Comparison of ENCODE assay signal across 16 cellular contexts in genomic region chr18:5620284-5620683, GRCh38.
DNase-seq lines count a peak whose midpoint lies in the region; ATAC-seq, FAIRE-seq and TF ChIP-seq lines count a peak whose summit lies in the region.
"Had no signal": no experiment of that assay in that cellular context is flagged by ENCODE, and none has a peak within 500 bp of the region (broad histone marks: within the 10 kb centered on the region; RNA-seq: fewer than 3 reads in every experiment).

No MANE protein-coding gene starts in this region.

- no peaks in the 10 kb centered on the region for H3K9me3 Mint-ChIP-seq in astrocyte (ENCODE audit: unreplicated experiment)

- H3K79me2 ChIP-seq in astrocyte (ENCODE audit: insufficient read depth, low read length) (no peaks in the 10 kb centered on the region), fibroblast of lung (ENCODE audit: control insufficient read depth, insufficient read depth, low read length) (no peaks in the 10 kb centered on the region)

- H3K36me3 Mint-ChIP-seq in astrocyte (ENCODE audit: low read depth, unreplicated experiment), result no peaks in the 10 kb centered on the region

- DNase-seq in astrocyte (ENCODE audit: low read depth) (peak; percentile 50), fibroblast of lung (ENCODE audit: low read depth in 2 of 2) (peak; percentile 56 to 62), lung (ENCODE audit: low spot score) (no peak), NCI-H1105 treated with DMSO at 0.1 percent for 48 hours (lab: John Stamatoyannopoulos, UW) (no peak), cerebellar nuclear complex (lab: John Stamatoyannopoulos, UW) (no peak), T1000 (lab: John Stamatoyannopoulos, UW) (no peak)
- DNase-seq in stimulated activated naive CD8-positive, alpha-beta T cell treated with anti-CD3 and anti-CD28 coated beads, Interleukin-15, Interleukin-2, amounts not matched to agents 100 U/mL and 50 U/mL, for 24 hours, result no peak
- DNase-seq: HCEC 1CT, NCI-H2107, NCI-H226, NCI-H748 treated with DMSO at 0.1 percent for 48 hours, PC-9 had no signal

- no peak overlapping the region for H3K4me3 ChIP-seq in HEK293 (ENCODE audit: low read depth, low read length)
- H3K4me3 ChIP-seq in astrocyte (ENCODE audit: insufficient read depth, low read depth, low read length), result no peak overlapping the region
- H3K4me3 ChIP-seq in fibroblast of lung (replicated peaks in 1 of 4; ENCODE audit: control extremely low read depth in 1 of 4, insufficient read depth in 1 of 4, low read depth in 3 of 4, low read length in 4 of 4), result no peak overlapping the region
- H3K4me3 ChIP-seq in lung, result no peak overlapping the region
- H3K4me3 ChIP-seq: PC-9 had no signal

- POLR2A ChIA-PET in HEK293 (lab: Yijun Ruan, JAX), result interaction anchor here (1.9 kb wide), 1 partner anchor 9 kb away, joined by 8 read pairs; no protein-coding TSS in a partner anchor

- no peaks in the 10 kb centered on the region; a peak in 1 of 3 replicates for H3K36me3 ChIP-seq in HEK293 (ENCODE audit: control insufficient read depth in 2 of 2, insufficient read depth in 1 of 2, low read length in 2 of 2)
- no peaks in the 10 kb centered on the region for H3K36me3 ChIP-seq in astrocyte (ENCODE audit: insufficient read depth, low read length)
- H3K36me3 ChIP-seq in fibroblast of lung (ENCODE audit: control insufficient read depth, insufficient read depth, low read length), result no peaks in the 10 kb centered on the region
- H3K36me3 ChIP-seq in lung (ENCODE audit: control insufficient read depth in 2 of 2, insufficient read depth in 2 of 2, low read length in 2 of 2), result no peaks in the 10 kb centered on the region

- FAIRE-seq in astrocyte (lab: Jason Lieb, UNC), result no peak
- FAIRE-seq: GM12891, GM19239 had no signal

- H3K27ac ChIP-seq in HEK293 (ENCODE audit: extremely low read depth, low read depth, low read length) (no peak overlapping the region), astrocyte (ENCODE audit: low read depth, low read length) (no peak overlapping the region), fibroblast of lung (ENCODE audit: insufficient read depth, low read length) (no peak overlapping the region), lung (ENCODE audit: low read depth in 1 of 2, low read length in 1 of 2) (no peak overlapping the region)
- H3K27ac ChIP-seq: PC-9 had no signal

- TF ChIP-seq CTCF in HEK293 (tag by site-specific recombination; IDR thresholded peaks at IDR 0.05) (no peak), astrocyte (IDR thresholded peaks at IDR 0.05; ENCODE audit: insufficient read depth, low read depth, low read length) (no peak), fibroblast of lung (conservative IDR thresholded peaks at IDR 0.05 in 1 of 2, IDR thresholded peaks at IDR 0.05 in 1 of 2; ENCODE audit: low read depth in 1 of 2, low read length in 2 of 2) (no peak), lung (IDR thresholded peaks at IDR 0.05; ENCODE audit: control extremely low read depth, extremely low read depth) (no peak)

- peak; percentile 19 for ATAC-seq in lung (ENCODE audit: insufficient read depth, low FRiP score)
- no peak for ATAC-seq in stimulated activated naive CD8-positive, alpha-beta T cell treated with anti-CD3 and anti-CD28 coated beads, Interleukin-15, Interleukin-2, amounts not matched to agents 100 U/mL and 50 U/mL, for 24 hours
- ATAC-seq: Right ventricle myocardium inferior had no signal

- H3K4me1 ChIP-seq in HEK293 (ENCODE audit: control insufficient read depth, insufficient read depth, low read length) (peaks cover 21% of the 10 kb centered on the region), astrocyte (ENCODE audit: insufficient read depth, low read length) (no peaks in the 10 kb centered on the region), fibroblast of lung (ENCODE audit: control insufficient read depth, extremely low read depth, insufficient read depth, low read length) (no peaks in the 10 kb centered on the region), lung (ENCODE audit: control insufficient read depth in 2 of 2, insufficient read depth in 2 of 2, low read length in 2 of 2) (peaks cover 0 to 2% of the 10 kb centered on the region in 2 donors)

- H3K9me3 ChIP-seq in HEK293 (ENCODE audit: control insufficient read depth, insufficient read depth, low read depth, low read length) (no peaks in the 10 kb centered on the region), astrocyte (ENCODE audit: insufficient read depth, low read depth, low read length) (no peaks in the 10 kb centered on the region), fibroblast of lung (ENCODE audit: control insufficient read depth, insufficient read depth, low read depth, low read length) (no peaks in the 10 kb centered on the region), lung (ENCODE audit: control insufficient read depth in 2 of 2, insufficient read depth in 1 of 2, low read length in 1 of 2) (no peaks in the 10 kb centered on the region)

- H3K9ac ChIP-seq in astrocyte (ENCODE audit: low read length) (no peak overlapping the region), fibroblast of lung (ENCODE audit: insufficient read depth, low read length) (no peak overlapping the region)

- 52 to 68% methylated on average over 3 of the region's 3 CpGs for WGBS in lung, 2 donors

- no peak overlapping the region for H3K4me3 Mint-ChIP-seq in astrocyte (ENCODE audit: unreplicated experiment)

- H2AFZ ChIP-seq in astrocyte (ENCODE audit: low read depth, low read length) (no peak overlapping the region), fibroblast of lung (ENCODE audit: low read length) (no peak overlapping the region)
- H2AFZ ChIP-seq: PC-9 had no signal

- no peaks in the 10 kb centered on the region for H4K20me1 ChIP-seq in astrocyte (ENCODE audit: insufficient read depth, low read length)
- no peaks in the 10 kb centered on the region for H4K20me1 ChIP-seq in fibroblast of lung (ENCODE audit: control insufficient read depth, extremely low read depth, insufficient read depth, low read length)

- no peak overlapping the region for H3K27ac Mint-ChIP-seq in astrocyte (ENCODE audit: unreplicated experiment)

- H3K4me2 ChIP-seq in astrocyte (ENCODE audit: low read length) (no peak overlapping the region), fibroblast of lung (ENCODE audit: extremely low read depth, insufficient read depth, low read length) (no peak overlapping the region)
- H3K4me2 ChIP-seq: PC-9 had no signal

- no peaks in the 10 kb centered on the region for H3K27me3 Mint-ChIP-seq in astrocyte (ENCODE audit: low read depth, unreplicated experiment)

- CTCF ChIA-PET in HEK293 (lab: Yijun Ruan, JAX), result interaction anchor here (0.6 to 1.3 kb wide), 2 partner anchors 15 to 248 kb away, joined by 3 read pairs; no protein-coding TSS in a partner anchor

- peaks cover 10% of the 10 kb centered on the region for H3K4me1 Mint-ChIP-seq in astrocyte (ENCODE audit: low read depth, unreplicated experiment)

- H3K27me3 ChIP-seq in astrocyte (ENCODE audit: insufficient read depth, low read length) (no peaks in the 10 kb centered on the region), fibroblast of lung (ENCODE audit: control insufficient read depth, insufficient read depth, low read length) (no peaks in the 10 kb centered on the region), lung (ENCODE audit: control insufficient read depth, insufficient read depth) (no peaks in the 10 kb centered on the region)

TF ChIP-seq in HEK293, 187 proteins besides CTCF, POLR2A, EP300 and RAD21 (continues in another document):
- TF ChIP-seq ZNF354C (tag by site-specific recombination; IDR thresholded peaks at IDR 0.05; ENCODE audit: borderline replicate concordance, low read depth), result no peak
- TF ChIP-seq ATF2 (tag by site-specific recombination; IDR thresholded peaks at IDR 0.05; ENCODE audit: low read depth), result 0 out of 2 replicates have a peak, but pooled peaks have one; percentile 22
- 0 out of 2 replicates have a peak, but pooled peaks have one; percentile 22 for TF ChIP-seq PRDM6 (tag by site-specific recombination; IDR thresholded peaks at IDR 0.05)
- TF ChIP-seq ZNF776 (tag by site-specific recombination; IDR thresholded peaks at IDR 0.05; ENCODE audit: borderline replicate concordance), result no peak
- TF ChIP-seq ZNF664 (tag by site-specific recombination; IDR thresholded peaks at IDR 0.05), result no peak
- TF ChIP-seq ZNF629 (tag by site-specific recombination; IDR thresholded peaks at IDR 0.05), result 0 out of 2 replicates have a peak, but pooled peaks have one; percentile 31
- no peak for TF ChIP-seq ZNF76 (tag by site-specific recombination; IDR thresholded peaks at IDR 0.05; ENCODE audit: borderline replicate concordance, low read depth)
- TF ChIP-seq MEIS1 (CRISPR knock-in tag; IDR thresholded peaks at IDR 0.05; ENCODE audit: borderline replicate concordance), result no peak
- no peak for TF ChIP-seq ZNF292 (tag by site-specific recombination; IDR thresholded peaks at IDR 0.05; ENCODE audit: borderline replicate concordance, low read depth)
- TF ChIP-seq ZNF555 (tag by site-specific recombination; conservative IDR thresholded peaks at IDR 0.05), result no peak

Comparison
In these comparisons a context has a peak if more than half of its experiments do, and no peak if none do; other contexts are left out.
1. DNase-seq: peak in astrocyte (single experiment) and fibroblast of lung (2 of 2); none in lung (single experiment), NCI-H1105 treated with DMSO at 0.1 percent for 48 hours (single experiment), cerebellar nuclear complex (0 of 2), stimulated activated naive CD8-positive, alpha-beta T cell treated with anti-CD3 and anti-CD28 coated beads, Interleukin-15, Interleukin-2, amounts not matched to agents 100 U/mL and 50 U/mL, for 24 hours (single experiment) and T1000 (single experiment).